Comparison of ENCODE assay signal across 25 cellular contexts in genomic region chr14:21398901-21399300, GRCh38.
"Had no signal": no experiment of that assay in that cellular context is flagged by ENCODE, and none has a peak within 500 bp of the region (broad histone marks: within the 10 kb centered on the region; RNA-seq: fewer than 3 reads in every experiment).

No MANE protein-coding gene starts in this region.

- H3K4me1 ChIP-seq: SJSA1 had no signal

- DNase-seq: IMR-90, Karpas-422, KG1, MG63, NCI-H1092, NCI-H1105 treated with DMSO at 0.1 percent for 48 hours, NCI-H1417 treated with DMSO at 0.1 percent for 48 hours, NCI-H146, NCI-H1694 treated with DMSO at 0.1 percent for 48 hours, NCI-H1930, NCI-H2081, NCI-H2107, NCI-H226, NCI-H446, NCI-H510A, NCI-H524 treated with DMSO at 0.1 percent for 48 hours, NCI-H69, NCI-H774, Right ventricle myocardium superior, RPMI8226, SIG-M5 had no signal

- FAIRE-seq: HepG2, RCC 7860 had no signal

- H3K9me3 ChIP-seq: MG63, SJSA1 had no signal

- ATAC-seq: HepG2 had no signal

- H3K4me3 ChIP-seq: MG63, SJSA1, SK-N-MC had no signal

- H3K27ac ChIP-seq: SJSA1, SK-N-MC had no signal

- H3K27me3 ChIP-seq: MG63, SJSA1 had no signal
